Comparison of ENCODE assay signal across 28 cellular contexts in the genomic region with DNA sequence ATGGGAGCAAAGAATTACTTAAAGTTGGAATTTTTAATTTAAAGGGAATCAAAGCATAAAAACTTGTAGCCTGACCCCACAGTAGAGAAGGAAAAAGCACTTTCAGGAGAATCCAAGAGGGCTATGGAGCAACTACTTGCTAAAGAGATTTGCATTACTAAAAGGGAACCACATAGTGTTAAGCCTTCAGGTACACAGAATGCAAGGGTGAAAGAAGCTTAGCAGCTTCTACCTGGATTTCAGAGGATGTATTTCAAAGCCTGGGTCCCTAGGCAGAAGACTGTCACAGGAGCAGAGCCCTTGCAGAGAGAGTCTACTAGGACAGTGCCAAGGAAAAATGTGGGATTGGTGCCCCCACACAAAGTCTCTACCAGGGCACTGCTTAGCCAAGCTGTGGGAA.
"Had no signal": no experiment of that assay in that cellular context is flagged by ENCODE, and none has a peak within 500 bp of the region (broad histone marks: within the 10 kb centered on the region; RNA-seq: fewer than 3 reads in every experiment).

No MANE protein-coding gene starts in this region.

- H3K27me3 Mint-ChIP-seq: dendritic cell treated with granulocyte-macrophage colony-stimulating factor and Interleukin-4, amounts not matched to agents 40 ng/mL and 50 ng/mL, for 4 days; effector memory CD8-positive, alpha-beta T cell; naive B cell had no signal

- H3K4me3 Mint-ChIP-seq: dendritic cell treated with granulocyte-macrophage colony-stimulating factor and Interleukin-4, amounts not matched to agents 40 ng/mL and 50 ng/mL, for 4 days; effector memory CD8-positive, alpha-beta T cell; endodermal cell; immature natural killer cell; mesothelial cell of epicardium; naive B cell had no signal

- FAIRE-seq: endometrium, keratinocyte had no signal

- H3K9me3 ChIP-seq: colonic mucosa, gastrocnemius medialis, mucosa of descending colon had no signal

- H3K36me3 Mint-ChIP-seq: immature natural killer cell, mesothelial cell of epicardium, naive B cell had no signal

- H3K4me3 ChIP-seq: colonic mucosa, esophagus squamous epithelium, gastrocnemius medialis, heart right ventricle, left lung, lower lobe of right lung, mucosa of descending colon had no signal

- H3K4me1 Mint-ChIP-seq: mesothelial cell of epicardium, naive B cell had no signal

- H3K27me3 ChIP-seq: colonic mucosa, esophagus squamous epithelium, gastrocnemius medialis, heart right ventricle, left lung had no signal

- H3K36me3 ChIP-seq: colonic mucosa, esophagus squamous epithelium, gastrocnemius medialis, heart right ventricle, left lung, lower lobe of right lung had no signal

- H3K27ac Mint-ChIP-seq: dendritic cell treated with granulocyte-macrophage colony-stimulating factor and Interleukin-4, amounts not matched to agents 40 ng/mL and 50 ng/mL, for 4 days; effector memory CD8-positive, alpha-beta T cell; endodermal cell; immature natural killer cell; mesothelial cell of epicardium; naive B cell had no signal

- ATAC-seq: effector memory CD8-positive, alpha-beta T cell; esophagus mucosa; gastrocnemius medialis; heart right ventricle; left cardiac atrium; left lung; left ventricle myocardium superior; lower lobe of right lung; mucosa of descending colon had no signal

- H3K4me1 ChIP-seq: colonic mucosa, esophagus squamous epithelium, gastrocnemius medialis, heart right ventricle, left lung, lower lobe of right lung had no signal

- DNase-seq: colonic mucosa; cortex of kidney; effector CD8-positive, alpha-beta T cell; effector memory CD8-positive, alpha-beta T cell; endodermal cell; erythroblast; esophagus squamous epithelium; foreskin fibroblast; foreskin melanocyte; gastrocnemius medialis; glutamatergic neuron; head of caudate nucleus; heart right ventricle; hippocampal formation; immature natural killer cell; left cardiac atrium; left lung; left ventricle myocardium superior; lower lobe of right lung; mesenchymal stem cell; mucosa of descending colon; naive B cell had no signal

- H3K27ac ChIP-seq: colonic mucosa, epithelial cell of prostate, esophagus squamous epithelium, gastrocnemius medialis, heart right ventricle, left lung, lower lobe of right lung had no signal
